Comparison of ENCODE assay signal across 20 cellular contexts in the genomic region with DNA sequence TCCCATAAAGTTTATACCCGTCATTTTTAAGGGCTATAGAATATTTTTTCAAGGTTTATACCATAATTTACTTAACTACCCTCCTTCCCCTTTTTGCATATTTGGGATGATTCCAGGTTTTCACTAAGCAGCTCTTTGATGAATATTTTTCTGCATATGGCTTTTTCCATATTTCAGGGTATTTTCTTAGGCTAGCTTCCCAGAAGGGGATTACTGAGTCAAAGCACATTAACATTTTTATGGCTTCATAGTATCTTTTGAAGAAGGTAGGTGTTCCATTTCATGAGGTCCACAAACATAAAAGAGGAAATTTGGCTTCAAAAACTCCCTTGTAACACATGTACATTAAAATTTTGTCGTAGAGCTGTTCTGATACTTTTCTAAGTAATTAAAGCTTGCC.
DNase-seq lines count a peak whose midpoint lies in the region; ATAC-seq and TF ChIP-seq lines count a peak whose summit lies in the region.
"Had no signal": no experiment of that assay in that cellular context is flagged by ENCODE, and none has a peak within 500 bp of the region (broad histone marks: within the 10 kb centered on the region; RNA-seq: fewer than 3 reads in every experiment).

No MANE protein-coding gene starts in this region.

- H3K9me3 ChIP-seq in HEK293 (ENCODE audit: control insufficient read depth, insufficient read depth, low read depth, low read length) = no peaks in the 10 kb centered on the region
- H3K9me3 ChIP-seq: BLaER1 treated with 17β-estradiol and CSF1 and Interleukin-3, amounts not matched to agents 10 nM and 100 nM; neutrophil had no signal

- no peaks in the 10 kb centered on the region for H3K36me3 ChIP-seq in HEK293 (ENCODE audit: control insufficient read depth in 2 of 2, insufficient read depth in 1 of 2, low read length in 2 of 2)
- H3K36me3 ChIP-seq: BLaER1 treated with 17β-estradiol and CSF1 and Interleukin-3, amounts not matched to agents 10 nM and 100 nM; neutrophil; WERI-Rb-1 had no signal

- POLR2A ChIA-PET in HEK293 (lab: Yijun Ruan, JAX) = interaction anchor here (0.9 kb wide), 1 partner anchor 42 kb away, joined by 3 read pairs; no protein-coding TSS in a partner anchor

- CTCF ChIA-PET in HEK293 (lab: Yijun Ruan, JAX) = no interaction called here

- TF ChIP-seq CTCF in HEK293 (tag by site-specific recombination; IDR thresholded peaks at IDR 0.05) (no peak), retinal pigment epithelial cell (conservative IDR thresholded peaks at IDR 0.05; ENCODE audit: low read depth, low read length) (no peak), GM13977 (IDR thresholded peaks at IDR 0.05; ENCODE audit: extremely low read depth, insufficient read depth, missing control alignments) (no peak)

- no peak overlapping the region for H3K27ac ChIP-seq in HEK293 (ENCODE audit: extremely low read depth, low read depth, low read length)
- H3K27ac ChIP-seq: BLaER1 treated with 17β-estradiol and CSF1 and Interleukin-3, amounts not matched to agents 10 nM and 100 nM; coronary artery; neutrophil; WERI-Rb-1 had no signal

- H3K4me3 ChIP-seq in HEK293 (ENCODE audit: low read depth, low read length) (no peak overlapping the region), retinal pigment epithelial cell (ENCODE audit: low read length) (no peak overlapping the region)
- H3K4me3 ChIP-seq: BLaER1 treated with 17β-estradiol and CSF1 and Interleukin-3, amounts not matched to agents 10 nM and 100 nM; coronary artery had no signal

- peak; percentile 85 for DNase-seq in dedifferentiated amniotic fluid mesenchymal stem cell (ENCODE audit: extremely low spot score)
- DNase-seq in retinal pigment epithelial cell (ENCODE audit: low read depth) = peak; percentile 72
- DNase-seq in NCI-H510A (lab: John Stamatoyannopoulos, UW) = no peak
- DNase-seq in NCI-H1694 (lab: John Stamatoyannopoulos, UW) = no peak
- DNase-seq in GM13977 (ENCODE audit: low spot score) = no peak
- DNase-seq: ACHN, COR-L47, DMS79, GOT3, NCI-H1105, NCI-H2029, NCI-H2227 treated with DMSO at 0.1 percent for 48 hours, NCI-H774, small intestine had no signal

- in situ Hi-C loops in GM13977 (cut with MboI; ENCODE audit: low pct_unique_long_range_greater_than_20kb, low sequenced_read_pairs, unreplicated experiment) = no loop called here

- peaks cover 7% of the 10 kb centered on the region for H3K4me1 ChIP-seq in HEK293 (ENCODE audit: control insufficient read depth, insufficient read depth, low read length)

- no peak for ATAC-seq in SK-N-SH treated with all-trans-retinoic acid at 6 μM for 48 hours

TF ChIP-seq in HEK293, 187 proteins besides CTCF, POLR2A, EP300 and RAD21 (continues in another document):
- TF ChIP-seq OSR2 (tag by site-specific recombination; IDR thresholded peaks at IDR 0.05) (peak; percentile 27; the same call in 1 of the 2 replicates), ZNF311 (tag by site-specific recombination; IDR thresholded peaks at IDR 0.05; ENCODE audit: borderline replicate concordance) (no peak), BCL11B (tag by site-specific recombination; IDR thresholded peaks at IDR 0.05; ENCODE audit: low read depth) (0 out of 2 replicates have a peak, but pooled peaks have one; percentile 43)
- TF ChIP-seq, protein P1, sequence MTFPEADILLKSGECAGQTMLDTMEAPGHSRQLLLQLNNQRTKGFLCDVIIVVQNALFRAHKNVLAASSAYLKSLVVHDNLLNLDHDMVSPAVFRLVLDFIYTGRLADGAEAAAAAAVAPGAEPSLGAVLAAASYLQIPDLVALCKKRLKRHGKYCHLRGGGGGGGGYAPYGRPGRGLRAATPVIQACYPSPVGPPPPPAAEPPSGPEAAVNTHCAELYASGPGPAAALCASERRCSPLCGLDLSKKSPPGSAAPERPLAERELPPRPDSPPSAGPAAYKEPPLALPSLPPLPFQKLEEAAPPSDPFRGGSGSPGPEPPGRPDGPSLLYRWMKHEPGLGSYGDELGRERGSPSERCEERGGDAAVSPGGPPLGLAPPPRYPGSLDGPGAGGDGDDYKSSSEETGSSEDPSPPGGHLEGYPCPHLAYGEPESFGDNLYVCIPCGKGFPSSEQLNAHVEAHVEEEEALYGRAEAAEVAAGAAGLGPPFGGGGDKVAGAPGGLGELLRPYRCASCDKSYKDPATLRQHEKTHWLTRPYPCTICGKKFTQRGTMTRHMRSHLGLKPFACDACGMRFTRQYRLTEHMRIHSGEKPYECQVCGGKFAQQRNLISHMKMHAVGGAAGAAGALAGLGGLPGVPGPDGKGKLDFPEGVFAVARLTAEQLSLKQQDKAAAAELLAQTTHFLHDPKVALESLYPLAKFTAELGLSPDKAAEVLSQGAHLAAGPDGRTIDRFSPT (tag by site-specific recombination; IDR thresholded peaks at IDR 0.05) = 0 out of 2 replicates have a peak, but pooled peaks have one; percentile 27
- TF ChIP-seq, protein P2, sequence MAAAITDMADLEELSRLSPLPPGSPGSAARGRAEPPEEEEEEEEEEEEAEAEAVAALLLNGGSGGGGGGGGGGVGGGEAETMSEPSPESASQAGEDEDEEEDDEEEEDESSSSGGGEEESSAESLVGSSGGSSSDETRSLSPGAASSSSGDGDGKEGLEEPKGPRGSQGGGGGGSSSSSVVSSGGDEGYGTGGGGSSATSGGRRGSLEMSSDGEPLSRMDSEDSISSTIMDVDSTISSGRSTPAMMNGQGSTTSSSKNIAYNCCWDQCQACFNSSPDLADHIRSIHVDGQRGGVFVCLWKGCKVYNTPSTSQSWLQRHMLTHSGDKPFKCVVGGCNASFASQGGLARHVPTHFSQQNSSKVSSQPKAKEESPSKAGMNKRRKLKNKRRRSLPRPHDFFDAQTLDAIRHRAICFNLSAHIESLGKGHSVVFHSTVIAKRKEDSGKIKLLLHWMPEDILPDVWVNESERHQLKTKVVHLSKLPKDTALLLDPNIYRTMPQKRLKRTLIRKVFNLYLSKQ (tag by site-specific recombination; IDR thresholded peaks at IDR 0.05; ENCODE audit: borderline replicate concordance) = no peak
- TF ChIP-seq, protein P3, sequence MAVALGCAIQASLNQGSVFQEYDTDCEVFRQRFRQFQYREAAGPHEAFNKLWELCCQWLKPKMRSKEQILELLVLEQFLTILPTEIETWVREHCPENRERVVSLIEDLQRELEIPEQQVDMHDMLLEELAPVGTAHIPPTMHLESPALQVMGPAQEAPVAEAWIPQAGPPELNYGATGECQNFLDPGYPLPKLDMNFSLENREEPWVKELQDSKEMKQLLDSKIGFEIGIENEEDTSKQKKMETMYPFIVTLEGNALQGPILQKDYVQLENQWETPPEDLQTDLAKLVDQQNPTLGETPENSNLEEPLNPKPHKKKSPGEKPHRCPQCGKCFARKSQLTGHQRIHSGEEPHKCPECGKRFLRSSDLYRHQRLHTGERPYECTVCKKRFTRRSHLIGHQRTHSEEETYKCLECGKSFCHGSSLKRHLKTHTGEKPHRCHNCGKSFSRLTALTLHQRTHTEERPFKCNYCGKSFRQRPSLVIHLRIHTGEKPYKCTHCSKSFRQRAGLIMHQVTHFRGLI (tag by site-specific recombination; IDR thresholded peaks at IDR 0.05) = no peak

TF ChIP-seq in SK-N-SH treated with all-trans-retinoic acid at 6 μM for 48 hours, 23 proteins besides CTCF, POLR2A, EP300 and RAD21:
- peak; percentile 69 for TF ChIP-seq ISL1 (CRISPR knock-in tag; IDR thresholded peaks at IDR 0.05)
- TF ChIP-seq, protein P4, sequence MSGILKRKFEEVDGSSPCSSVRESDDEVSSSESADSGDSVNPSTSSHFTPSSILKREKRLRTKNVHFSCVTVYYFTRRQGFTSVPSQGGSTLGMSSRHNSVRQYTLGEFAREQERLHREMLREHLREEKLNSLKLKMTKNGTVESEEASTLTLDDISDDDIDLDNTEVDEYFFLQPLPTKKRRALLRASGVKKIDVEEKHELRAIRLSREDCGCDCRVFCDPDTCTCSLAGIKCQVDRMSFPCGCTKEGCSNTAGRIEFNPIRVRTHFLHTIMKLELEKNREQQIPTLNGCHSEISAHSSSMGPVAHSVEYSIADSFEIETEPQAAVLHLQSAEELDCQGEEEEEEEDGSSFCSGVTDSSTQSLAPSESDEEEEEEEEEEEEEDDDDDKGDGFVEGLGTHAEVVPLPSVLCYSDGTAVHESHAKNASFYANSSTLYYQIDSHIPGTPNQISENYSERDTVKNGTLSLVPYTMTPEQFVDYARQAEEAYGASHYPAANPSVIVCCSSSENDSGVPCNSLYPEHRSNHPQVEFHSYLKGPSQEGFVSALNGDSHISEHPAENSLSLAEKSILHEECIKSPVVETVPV (CRISPR knock-in tag; IDR thresholded peaks at IDR 0.05) = no peak

Comparison
In these comparisons a context has a peak if more than half of its experiments do, and no peak if none do; other contexts are left out.
1. DNase-seq: peak in dedifferentiated amniotic fluid mesenchymal stem cell (single experiment) and retinal pigment epithelial cell (single experiment); none in NCI-H510A (single experiment), NCI-H1694 (single experiment) and GM13977 (single experiment).